Comparison of ENCODE assay signal across 1 cellular context in the genomic region with DNA sequence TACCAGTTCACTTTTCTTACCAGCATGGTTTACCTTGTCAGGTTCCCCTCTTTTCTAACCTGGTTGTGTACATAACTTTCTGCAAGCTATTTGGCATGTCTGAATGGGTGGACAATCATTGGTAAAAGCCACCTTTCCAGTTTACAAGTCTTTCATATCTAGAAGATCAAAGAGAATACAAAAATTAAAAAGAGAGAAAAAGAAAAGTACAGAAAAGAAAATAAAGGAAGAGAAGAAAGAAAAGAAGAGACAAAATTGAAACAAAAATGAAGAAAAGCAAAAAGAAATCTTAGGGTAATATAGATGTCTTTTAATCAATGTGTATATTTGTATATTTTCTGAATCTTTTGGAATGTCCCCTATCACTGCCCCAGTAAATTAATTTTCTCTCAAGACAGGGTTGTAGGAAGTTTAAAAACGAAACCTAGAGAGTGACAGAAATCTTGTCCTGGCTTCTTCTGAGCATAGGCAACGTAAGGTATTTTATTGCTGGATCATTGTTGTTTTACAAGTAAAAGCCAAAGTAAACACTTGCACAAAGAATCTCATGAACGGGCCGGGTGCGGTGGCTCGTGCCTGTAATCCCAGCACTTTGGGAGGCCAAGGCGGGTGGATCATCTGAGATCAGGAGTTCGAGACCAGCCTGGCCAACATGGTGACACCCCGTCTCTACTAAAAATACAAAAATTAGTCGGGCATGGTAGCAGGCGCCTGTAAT.
A peak's percentile ranks its signal among the peaks of the same experiment; 100 is the strongest.
TF ChIP-seq lines count a peak whose summit lies in the region.

No MANE protein-coding gene starts in this region.

TF ChIP-seq in HEK293, 187 proteins besides CTCF, POLR2A, EP300 and RAD21 (continued from another document and continues in another):
- TF ChIP-seq, protein P1, sequence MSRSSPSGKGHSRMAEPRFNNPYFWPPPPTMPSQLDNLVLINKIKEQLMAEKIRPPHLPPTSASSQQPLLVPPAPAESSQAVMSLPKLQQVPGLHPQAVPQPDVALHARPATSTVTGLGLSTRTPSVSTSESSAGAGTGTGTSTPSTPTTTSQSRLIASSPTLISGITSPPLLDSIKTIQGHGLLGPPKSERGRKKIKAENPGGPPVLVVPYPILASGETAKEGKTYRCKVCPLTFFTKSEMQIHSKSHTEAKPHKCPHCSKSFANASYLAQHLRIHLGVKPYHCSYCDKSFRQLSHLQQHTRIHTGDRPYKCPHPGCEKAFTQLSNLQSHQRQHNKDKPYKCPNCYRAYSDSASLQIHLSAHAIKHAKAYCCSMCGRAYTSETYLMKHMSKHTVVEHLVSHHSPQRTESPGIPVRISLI (tag by site-specific recombination; IDR thresholded peaks at IDR 0.05): no peak
- TF ChIP-seq, protein P2, sequence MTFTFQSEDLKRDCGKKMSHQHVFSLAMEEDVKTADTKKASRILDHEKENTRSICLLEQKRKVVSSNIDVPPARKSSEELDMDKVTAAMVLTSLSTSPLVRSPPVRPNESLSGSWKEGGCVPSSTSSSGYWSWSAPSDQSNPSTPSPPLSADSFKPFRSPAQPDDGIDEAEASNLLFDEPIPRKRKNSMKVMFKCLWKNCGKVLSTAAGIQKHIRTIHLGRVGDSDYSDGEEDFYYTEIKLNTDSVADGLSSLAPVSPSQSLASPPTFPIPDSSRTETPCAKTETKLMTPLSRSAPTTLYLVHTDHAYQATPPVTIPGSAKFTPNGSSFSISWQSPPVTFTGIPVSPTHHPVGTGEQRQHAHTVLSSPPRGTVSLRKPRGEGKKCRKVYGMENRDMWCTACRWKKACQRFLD (tag by site-specific recombination; IDR thresholded peaks at IDR 0.05): no peak
- TF ChIP-seq REPIN1 (tag by site-specific recombination; IDR thresholded peaks at IDR 0.05; ENCODE audit: low read depth) (no peak), SP3 (tag by site-specific recombination; IDR thresholded peaks at IDR 0.05) (no peak), ZNF341 (tag by site-specific recombination; IDR thresholded peaks at IDR 0.05; ENCODE audit: low read depth) (no peak), ZNF777 (tag by site-specific recombination; IDR thresholded peaks at IDR 0.05; ENCODE audit: borderline replicate concordance) (no peak), ZNF521 (tag by site-specific recombination; IDR thresholded peaks at IDR 0.05) (no peak), ZBTB48 (tag by site-specific recombination; IDR thresholded peaks at IDR 0.05) (no peak), ZNF133 (tag by site-specific recombination; IDR thresholded peaks at IDR 0.05) (no peak), ZNF768 (tag by site-specific recombination; IDR thresholded peaks at IDR 0.05) (no peak), ZNF549 (tag by site-specific recombination; IDR thresholded peaks at IDR 0.05) (peak; percentile 87), ZNF16 (tag by site-specific recombination; IDR thresholded peaks at IDR 0.05; ENCODE audit: low read depth) (no peak), ZNF416 (tag by site-specific recombination; IDR thresholded peaks at IDR 0.05) (no peak), ZNF701 (tag by site-specific recombination; IDR thresholded peaks at IDR 0.05) (no peak), ZNF623 (tag by site-specific recombination; IDR thresholded peaks at IDR 0.05) (no peak), ZNF660 (tag by site-specific recombination; IDR thresholded peaks at IDR 0.05) (0 out of 2 replicates have a peak, but pooled peaks have one; percentile 2), ZNF335 (tag by site-specific recombination; conservative IDR thresholded peaks at IDR 0.05) (no peak; the same call in 1 of the 2 replicates), ZNF629 (tag by site-specific recombination; IDR thresholded peaks at IDR 0.05) (peak; percentile 45; the same call in 1 of the 2 replicates), ZNF529 (tag by site-specific recombination; IDR thresholded peaks at IDR 0.05; ENCODE audit: insufficient replicate concordance) (no peak), ZNF302 (tag by site-specific recombination; IDR thresholded peaks at IDR 0.05; ENCODE audit: low read depth) (no peak), ZSCAN16 (tag by site-specific recombination; IDR thresholded peaks at IDR 0.05) (no peak), ZNF19 (tag by site-specific recombination; IDR thresholded peaks at IDR 0.05; ENCODE audit: low read depth) (no peak), IKZF3 (tag by site-specific recombination; IDR thresholded peaks at IDR 0.05) (no peak), ZNF391 (tag by site-specific recombination; IDR thresholded peaks at IDR 0.05; ENCODE audit: borderline replicate concordance, low read depth) (peak; percentile 55; the same call in 1 of the 2 replicates), ZNF747 (tag by site-specific recombination; IDR thresholded peaks at IDR 0.05) (no peak), ZXDB (tag by site-specific recombination; IDR thresholded peaks at IDR 0.05) (peak; percentile 49; the same call in 1 of the 2 replicates), EGR2 (tag by site-specific recombination; IDR thresholded peaks at IDR 0.05; ENCODE audit: low read depth) (no peak), ZNF202 (tag by site-specific recombination; IDR thresholded peaks at IDR 0.05; ENCODE audit: borderline replicate concordance) (no peak), ZNF626 (tag by site-specific recombination; IDR thresholded peaks at IDR 0.05) (no peak), ZNF221 (tag by site-specific recombination; IDR thresholded peaks at IDR 0.05; ENCODE audit: borderline replicate concordance) (no peak), ZNF785 (tag by site-specific recombination; IDR thresholded peaks at IDR 0.05) (no peak), ZNF654 (tag by site-specific recombination; IDR thresholded peaks at IDR 0.05; ENCODE audit: low read depth) (no peak), ZBTB7A (tag by site-specific recombination; IDR thresholded peaks at IDR 0.05; ENCODE audit: low read depth) (no peak), MYNN (tag by site-specific recombination; IDR thresholded peaks at IDR 0.05; ENCODE audit: borderline replicate concordance) (peak; percentile 52; the same call in 1 of the 2 replicates), ZNF843 (tag by site-specific recombination; IDR thresholded peaks at IDR 0.05) (peak; percentile 67; the same call in 1 of the 2 replicates), PRDM1 (tag by site-specific recombination; IDR thresholded peaks at IDR 0.05) (peak; percentile 29; the same call in 1 of the 2 replicates), ZNF2 (tag by site-specific recombination; IDR thresholded peaks at IDR 0.05) (no peak)
- TF ChIP-seq, protein P3, sequence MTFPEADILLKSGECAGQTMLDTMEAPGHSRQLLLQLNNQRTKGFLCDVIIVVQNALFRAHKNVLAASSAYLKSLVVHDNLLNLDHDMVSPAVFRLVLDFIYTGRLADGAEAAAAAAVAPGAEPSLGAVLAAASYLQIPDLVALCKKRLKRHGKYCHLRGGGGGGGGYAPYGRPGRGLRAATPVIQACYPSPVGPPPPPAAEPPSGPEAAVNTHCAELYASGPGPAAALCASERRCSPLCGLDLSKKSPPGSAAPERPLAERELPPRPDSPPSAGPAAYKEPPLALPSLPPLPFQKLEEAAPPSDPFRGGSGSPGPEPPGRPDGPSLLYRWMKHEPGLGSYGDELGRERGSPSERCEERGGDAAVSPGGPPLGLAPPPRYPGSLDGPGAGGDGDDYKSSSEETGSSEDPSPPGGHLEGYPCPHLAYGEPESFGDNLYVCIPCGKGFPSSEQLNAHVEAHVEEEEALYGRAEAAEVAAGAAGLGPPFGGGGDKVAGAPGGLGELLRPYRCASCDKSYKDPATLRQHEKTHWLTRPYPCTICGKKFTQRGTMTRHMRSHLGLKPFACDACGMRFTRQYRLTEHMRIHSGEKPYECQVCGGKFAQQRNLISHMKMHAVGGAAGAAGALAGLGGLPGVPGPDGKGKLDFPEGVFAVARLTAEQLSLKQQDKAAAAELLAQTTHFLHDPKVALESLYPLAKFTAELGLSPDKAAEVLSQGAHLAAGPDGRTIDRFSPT (tag by site-specific recombination; IDR thresholded peaks at IDR 0.05): 0 out of 2 replicates have a peak, but pooled peaks have one; percentile 29
- TF ChIP-seq, protein P4, sequence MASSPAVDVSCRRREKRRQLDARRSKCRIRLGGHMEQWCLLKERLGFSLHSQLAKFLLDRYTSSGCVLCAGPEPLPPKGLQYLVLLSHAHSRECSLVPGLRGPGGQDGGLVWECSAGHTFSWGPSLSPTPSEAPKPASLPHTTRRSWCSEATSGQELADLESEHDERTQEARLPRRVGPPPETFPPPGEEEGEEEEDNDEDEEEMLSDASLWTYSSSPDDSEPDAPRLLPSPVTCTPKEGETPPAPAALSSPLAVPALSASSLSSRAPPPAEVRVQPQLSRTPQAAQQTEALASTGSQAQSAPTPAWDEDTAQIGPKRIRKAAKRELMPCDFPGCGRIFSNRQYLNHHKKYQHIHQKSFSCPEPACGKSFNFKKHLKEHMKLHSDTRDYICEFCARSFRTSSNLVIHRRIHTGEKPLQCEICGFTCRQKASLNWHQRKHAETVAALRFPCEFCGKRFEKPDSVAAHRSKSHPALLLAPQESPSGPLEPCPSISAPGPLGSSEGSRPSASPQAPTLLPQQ (tag by site-specific recombination; IDR thresholded peaks at IDR 0.05): 0 out of 2 replicates have a peak, but pooled peaks have one; percentile 22
- TF ChIP-seq, protein P5, sequence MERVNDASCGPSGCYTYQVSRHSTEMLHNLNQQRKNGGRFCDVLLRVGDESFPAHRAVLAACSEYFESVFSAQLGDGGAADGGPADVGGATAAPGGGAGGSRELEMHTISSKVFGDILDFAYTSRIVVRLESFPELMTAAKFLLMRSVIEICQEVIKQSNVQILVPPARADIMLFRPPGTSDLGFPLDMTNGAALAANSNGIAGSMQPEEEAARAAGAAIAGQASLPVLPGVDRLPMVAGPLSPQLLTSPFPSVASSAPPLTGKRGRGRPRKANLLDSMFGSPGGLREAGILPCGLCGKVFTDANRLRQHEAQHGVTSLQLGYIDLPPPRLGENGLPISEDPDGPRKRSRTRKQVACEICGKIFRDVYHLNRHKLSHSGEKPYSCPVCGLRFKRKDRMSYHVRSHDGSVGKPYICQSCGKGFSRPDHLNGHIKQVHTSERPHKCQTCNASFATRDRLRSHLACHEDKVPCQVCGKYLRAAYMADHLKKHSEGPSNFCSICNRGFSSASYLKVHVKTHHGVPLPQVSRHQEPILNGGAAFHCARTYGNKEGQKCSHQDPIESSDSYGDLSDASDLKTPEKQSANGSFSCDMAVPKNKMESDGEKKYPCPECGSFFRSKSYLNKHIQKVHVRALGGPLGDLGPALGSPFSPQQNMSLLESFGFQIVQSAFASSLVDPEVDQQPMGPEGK (tag by site-specific recombination; IDR thresholded peaks at IDR 0.05): peak; percentile 53
- TF ChIP-seq, protein P6, sequence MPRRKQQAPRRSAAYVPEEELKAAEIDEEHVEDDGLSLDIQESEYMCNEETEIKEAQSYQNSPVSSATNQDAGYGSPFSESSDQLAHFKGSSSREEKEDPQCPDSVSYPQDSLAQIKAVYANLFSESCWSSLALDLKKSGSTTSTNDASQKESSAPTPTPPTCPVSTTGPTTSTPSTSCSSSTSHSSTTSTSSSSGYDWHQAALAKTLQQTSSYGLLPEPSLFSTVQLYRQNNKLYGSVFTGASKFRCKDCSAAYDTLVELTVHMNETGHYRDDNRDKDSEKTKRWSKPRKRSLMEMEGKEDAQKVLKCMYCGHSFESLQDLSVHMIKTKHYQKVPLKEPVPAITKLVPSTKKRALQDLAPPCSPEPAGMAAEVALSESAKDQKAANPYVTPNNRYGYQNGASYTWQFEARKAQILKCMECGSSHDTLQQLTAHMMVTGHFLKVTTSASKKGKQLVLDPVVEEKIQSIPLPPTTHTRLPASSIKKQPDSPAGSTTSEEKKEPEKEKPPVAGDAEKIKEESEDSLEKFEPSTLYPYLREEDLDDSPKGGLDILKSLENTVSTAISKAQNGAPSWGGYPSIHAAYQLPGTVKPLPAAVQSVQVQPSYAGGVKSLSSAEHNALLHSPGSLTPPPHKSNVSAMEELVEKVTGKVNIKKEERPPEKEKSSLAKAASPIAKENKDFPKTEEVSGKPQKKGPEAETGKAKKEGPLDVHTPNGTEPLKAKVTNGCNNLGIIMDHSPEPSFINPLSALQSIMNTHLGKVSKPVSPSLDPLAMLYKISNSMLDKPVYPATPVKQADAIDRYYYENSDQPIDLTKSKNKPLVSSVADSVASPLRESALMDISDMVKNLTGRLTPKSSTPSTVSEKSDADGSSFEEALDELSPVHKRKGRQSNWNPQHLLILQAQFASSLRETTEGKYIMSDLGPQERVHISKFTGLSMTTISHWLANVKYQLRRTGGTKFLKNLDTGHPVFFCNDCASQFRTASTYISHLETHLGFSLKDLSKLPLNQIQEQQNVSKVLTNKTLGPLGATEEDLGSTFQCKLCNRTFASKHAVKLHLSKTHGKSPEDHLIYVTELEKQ (tag by site-specific recombination; IDR thresholded peaks at IDR 0.05; ENCODE audit: borderline replicate concordance): 0 out of 2 replicates have a peak, but pooled peaks have one; percentile 45
- TF ChIP-seq, protein P7, sequence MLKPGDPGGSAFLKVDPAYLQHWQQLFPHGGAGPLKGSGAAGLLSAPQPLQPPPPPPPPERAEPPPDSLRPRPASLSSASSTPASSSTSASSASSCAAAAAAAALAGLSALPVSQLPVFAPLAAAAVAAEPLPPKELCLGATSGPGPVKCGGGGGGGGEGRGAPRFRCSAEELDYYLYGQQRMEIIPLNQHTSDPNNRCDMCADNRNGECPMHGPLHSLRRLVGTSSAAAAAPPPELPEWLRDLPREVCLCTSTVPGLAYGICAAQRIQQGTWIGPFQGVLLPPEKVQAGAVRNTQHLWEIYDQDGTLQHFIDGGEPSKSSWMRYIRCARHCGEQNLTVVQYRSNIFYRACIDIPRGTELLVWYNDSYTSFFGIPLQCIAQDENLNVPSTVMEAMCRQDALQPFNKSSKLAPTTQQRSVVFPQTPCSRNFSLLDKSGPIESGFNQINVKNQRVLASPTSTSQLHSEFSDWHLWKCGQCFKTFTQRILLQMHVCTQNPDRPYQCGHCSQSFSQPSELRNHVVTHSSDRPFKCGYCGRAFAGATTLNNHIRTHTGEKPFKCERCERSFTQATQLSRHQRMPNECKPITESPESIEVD (tag by site-specific recombination; IDR thresholded peaks at IDR 0.05): peak; percentile 69
- TF ChIP-seq, protein P8, sequence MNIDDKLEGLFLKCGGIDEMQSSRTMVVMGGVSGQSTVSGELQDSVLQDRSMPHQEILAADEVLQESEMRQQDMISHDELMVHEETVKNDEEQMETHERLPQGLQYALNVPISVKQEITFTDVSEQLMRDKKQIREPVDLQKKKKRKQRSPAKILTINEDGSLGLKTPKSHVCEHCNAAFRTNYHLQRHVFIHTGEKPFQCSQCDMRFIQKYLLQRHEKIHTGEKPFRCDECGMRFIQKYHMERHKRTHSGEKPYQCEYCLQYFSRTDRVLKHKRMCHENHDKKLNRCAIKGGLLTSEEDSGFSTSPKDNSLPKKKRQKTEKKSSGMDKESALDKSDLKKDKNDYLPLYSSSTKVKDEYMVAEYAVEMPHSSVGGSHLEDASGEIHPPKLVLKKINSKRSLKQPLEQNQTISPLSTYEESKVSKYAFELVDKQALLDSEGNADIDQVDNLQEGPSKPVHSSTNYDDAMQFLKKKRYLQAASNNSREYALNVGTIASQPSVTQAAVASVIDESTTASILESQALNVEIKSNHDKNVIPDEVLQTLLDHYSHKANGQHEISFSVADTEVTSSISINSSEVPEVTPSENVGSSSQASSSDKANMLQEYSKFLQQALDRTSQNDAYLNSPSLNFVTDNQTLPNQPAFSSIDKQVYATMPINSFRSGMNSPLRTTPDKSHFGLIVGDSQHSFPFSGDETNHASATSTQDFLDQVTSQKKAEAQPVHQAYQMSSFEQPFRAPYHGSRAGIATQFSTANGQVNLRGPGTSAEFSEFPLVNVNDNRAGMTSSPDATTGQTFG (tag by site-specific recombination; IDR thresholded peaks at IDR 0.05; ENCODE audit: borderline replicate concordance): no peak
